ENCODE assay signal across 9 cellular contexts in genomic region chr7:73451780-73452398, GRCh38. TPM values are rescaled to one million over a fixed set of nuclear protein-coding genes. Genes with fewer than 3 reads are reported as not detected.
DNase-seq lines count a peak whose midpoint lies in the region; ATAC-seq, FAIRE-seq and TF ChIP-seq lines count a peak whose summit lies in the region.
"Had no signal": no experiment of that assay in that cellular context is flagged by ENCODE, and none has a peak within 500 bp of the region (broad histone marks: within the 10 kb centered on the region; RNA-seq: fewer than 3 reads in every experiment).

No MANE protein-coding gene starts in this region.

- no peak overlapping the region for H2AFZ ChIP-seq in K562 (ENCODE audit: low read depth, low read length)

- intact Hi-C loops in K562 (cut with micrococcal nuclease), result loop anchor here (2.0 to 5.0 kb wide), 2 partner anchors 109 to 130 kb away; no protein-coding TSS in a partner anchor

- no peak overlapping the region for H3K27ac ChIP-seq in K562 (ENCODE audit: extremely low read depth, low read depth, low read length)

- CTCF ChIA-PET in BJ (lab: Yijun Ruan, JAX), result interaction anchor here (0.6 to 4.9 kb wide), 16 partner anchors 9 to 140 kb away, joined by 3 to 58 read pairs (median 8); partner anchors contain the start of genes FKBP6 and TRIM50
- CTCF ChIA-PET in K562 (lab: Yijun Ruan, JAX; ENCODE audit: low intra/inter-chr PET ratio), result interaction anchor here (0.6 to 1.5 kb wide), 5 partner anchors 79 to 1699 kb away, joined by 4 to 7 read pairs (median 4); no protein-coding TSS in a partner anchor

- H3K9me1 ChIP-seq in K562 (ENCODE audit: control insufficient read depth, insufficient read depth, low read length), result no peaks in the 10 kb centered on the region

- H3K4me2 ChIP-seq in K562 (ENCODE audit: insufficient read depth, low read length), result no peak overlapping the region

- peaks cover 12% of the 10 kb centered on the region; the same call in 2 of the 3 replicates for H3K79me2 ChIP-seq in K562 (ENCODE audit: control insufficient read depth, insufficient read depth, low read length)

- H3K27me3 ChIP-seq in BJ (ENCODE audit: control insufficient read depth, insufficient read depth, low read length) (no peaks in the 10 kb centered on the region), K562 (ENCODE audit: control insufficient read depth in 2 of 2, insufficient read depth in 2 of 2, low read length in 2 of 2) (no peaks in the 10 kb centered on the region)

- POLR2A ChIA-PET in BJ (lab: Charles Lee) (no interaction called here), K562 (lab: Yijun Ruan, JAX) (no interaction called here)

- no TSS peak for BruUV-seq in K562 (replicated peaks; lab: Mats Ljungman, UMichigan)

- DNase-seq in BJ (ENCODE audit: low read depth) (no peak), GM20000 (ENCODE audit: low spot score) (peak; percentile 57), NCI-H345 (lab: John Stamatoyannopoulos, UW) (peak; percentile 55), K562 (ENCODE audit: extremely low read depth in 1 of 4, low spot score in 3 of 4) (peak; percentile 69 to 74 (median 70)), superior temporal gyrus (ENCODE audit: extremely low spot score) (peak; percentile 89)

- FAIRE-seq in K562 (lab: Jason Lieb, UNC), result peak; percentile 86
- FAIRE-seq in islet of Langerhans (lab: Jason Lieb, UNC), result peak; percentile 79

- TF ChIP-seq EP300 in K562 (IDR thresholded peaks at IDR 0.05; ENCODE audit: low read length), result no peak

- peaks cover 3% of the 10 kb centered on the region; the same call in 1 of the 2 replicates for H4K20me1 ChIP-seq in K562 (replicated peaks; ENCODE audit: control insufficient read depth, insufficient read depth, low read length)

- H3K9me3 ChIP-seq in K562 (replicated peaks; ENCODE audit: control insufficient read depth, insufficient read depth, low read depth, low read length), result no peaks in the 10 kb centered on the region

- TF ChIP-seq CTCF in BJ (IDR thresholded peaks at IDR 0.05; ENCODE audit: insufficient read depth, low read depth, low read length) (peak; percentile 97), GM20000 (IDR thresholded peaks at IDR 0.05; ENCODE audit: extremely low read depth, missing control alignments) (peak; percentile 83), K562 (IDR thresholded peaks at IDR 0.05 in 2 of 3, conservative IDR thresholded peaks at IDR 0.05 in 1 of 3; ENCODE audit: insufficient read depth in 2 of 3, low read depth in 1 of 3, low read length in 3 of 3) (peak; percentile 83 to 97 (median 95))

- in situ Hi-C loops in K562 (cut with MboI), result no loop called here

- H3K4me1 ChIP-seq in K562 (replicated peaks in 1 of 2; ENCODE audit: control insufficient read depth in 2 of 2, insufficient read depth in 2 of 2, low read length in 2 of 2), result no peaks in the 10 kb centered on the region

- H3K36me3 ChIP-seq in BJ (ENCODE audit: control insufficient read depth, insufficient read depth, low read length) (peaks cover 9% of the 10 kb centered on the region), K562 (ENCODE audit: control insufficient read depth, insufficient read depth, low read length) (peaks cover 97% of the 10 kb centered on the region)

- ATAC-seq in K562 (peak; percentile 86), HG02938 (IDR thresholded peaks at IDR 0.05; ENCODE audit: unreplicated experiment) (no peak), GM18909 (IDR thresholded peaks at IDR 0.05; ENCODE audit: poor library complexity, unreplicated experiment) (no peak)

- no peak overlapping the region for H3K9ac ChIP-seq in K562 (ENCODE audit: insufficient read depth in 1 of 2, low read depth in 2 of 2, low read length in 2 of 2)

- WGBS in K562 (ENCODE audit: insufficient coverage, low coverage, missing lambda C conversion rate), result 65% methylated on average over 5 of the region's 5 CpGs

- TF ChIP-seq RAD21 in K562 (CRISPR knock-in tag; conservative IDR thresholded peaks at IDR 0.05 in 1 of 2, IDR thresholded peaks at IDR 0.05 in 1 of 2), result peak; percentile 89 to 93

- H3K4me3 ChIP-seq in BJ (ENCODE audit: low read depth, low read length) (no peak overlapping the region), K562 (no peak overlapping the region)

- no peak for TF ChIP-seq POLR2A in K562 (conservative IDR thresholded peaks at IDR 0.05)

TF ChIP-seq in K562, 482 proteins besides CTCF, POLR2A, EP300 and RAD21:
- TF ChIP-seq RB1 (IDR thresholded peaks at IDR 0.05; ENCODE audit: low read depth) (0 out of 2 replicates have a peak, but pooled peaks have one; percentile 27), CREM (IDR thresholded peaks at IDR 0.05; ENCODE audit: low read depth) (0 out of 2 replicates have a peak, but pooled peaks have one; percentile 16), KLF16 (IDR thresholded peaks at IDR 0.05) (peak; percentile 72), POLR2AphosphoS2 (IDR thresholded peaks at IDR 0.05; ENCODE audit: low read length) (0 out of 2 replicates have a peak, but pooled peaks have one; percentile 16), POLR2AphosphoS5 (IDR thresholded peaks at IDR 0.05; ENCODE audit: control insufficient read depth, insufficient read depth, low read depth, low read length) (peak; percentile 42; the same call in 1 of the 2 replicates), SAFB (IDR thresholded peaks at IDR 0.05; ENCODE audit: borderline replicate concordance, low read depth, low read length) (no peak), GMEB1 (CRISPR knock-in tag; IDR thresholded peaks at IDR 0.05) (0 out of 2 replicates have a peak, but pooled peaks have one; percentile 25), PTBP1 (IDR thresholded peaks at IDR 0.05; ENCODE audit: low read depth, low read length) (no peak), CC2D1A (IDR thresholded peaks at IDR 0.05) (peak; percentile 53; the same call in 1 of the 2 replicates), SMC3 (conservative IDR thresholded peaks at IDR 0.05; ENCODE audit: insufficient read depth, low read depth, low read length) (peak; percentile 84), FOXJ2 (tag; IDR thresholded peaks at IDR 0.05) (0 out of 2 replicates have a peak, but pooled peaks have one; percentile 19), NFXL1 (CRISPR knock-in tag; IDR thresholded peaks at IDR 0.05) (no peak), SNIP1 (IDR thresholded peaks at IDR 0.05; ENCODE audit: low read depth) (no peak), CHCHD3 (CRISPR knock-in tag; IDR thresholded peaks at IDR 0.05) (0 out of 2 replicates have a peak, but pooled peaks have one; percentile 40), PML (IDR thresholded peaks at IDR 0.05; ENCODE audit: low read length) (0 out of 2 replicates have a peak, but pooled peaks have one; percentile 27)
- TF ChIP-seq, protein P1, sequence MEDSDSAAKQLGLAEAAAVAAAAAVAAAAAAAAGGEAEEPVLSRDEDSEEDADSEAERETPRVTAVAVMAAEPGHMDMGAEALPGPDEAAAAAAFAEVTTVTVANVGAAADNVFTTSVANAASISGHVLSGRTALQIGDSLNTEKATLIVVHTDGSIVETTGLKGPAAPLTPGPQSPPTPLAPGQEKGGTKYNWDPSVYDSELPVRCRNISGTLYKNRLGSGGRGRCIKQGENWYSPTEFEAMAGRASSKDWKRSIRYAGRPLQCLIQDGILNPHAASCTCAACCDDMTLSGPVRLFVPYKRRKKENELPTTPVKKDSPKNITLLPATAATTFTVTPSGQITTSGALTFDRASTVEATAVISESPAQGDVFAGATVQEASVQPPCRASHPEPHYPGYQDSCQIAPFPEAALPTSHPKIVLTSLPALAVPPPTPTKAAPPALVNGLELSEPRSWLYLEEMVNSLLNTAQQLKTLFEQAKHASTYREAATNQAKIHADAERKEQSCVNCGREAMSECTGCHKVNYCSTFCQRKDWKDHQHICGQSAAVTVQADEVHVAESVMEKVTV (CRISPR knock-in tag; IDR thresholded peaks at IDR 0.05), result peak; percentile 92

RNA-seq across cellular contexts. Expression of gene FZD9, which starts 18.3 kb away (rescaled TPM):
- polyA plus RNA-seq in BJ (2011; rRNA removed) (0.33 and 0.38 TPM in 2 replicates), K562 (2011; rRNA removed) (0.27 and 0.32 TPM in 2 replicates), K562 (2014; fragmentation: Illumina TruSeq; extraction: Trizol) (0.07 and 0.33 TPM in 2 replicates), K562 (2014; fragmentation: Nextera tagmentation; extraction: Ambion mirVana) (not detected), K562 (2014; rRNA removed) (0.46 and 0.82 TPM in 2 replicates)
- polyA minus RNA-seq in BJ (2011; rRNA and poly(A)+ RNA removed), result 0.26 and 0.28 TPM in 2 replicates
- 0.28 and 2.8 TPM in 2 replicates for total RNA-seq in K562 (2011; cell fraction: chromatin; rRNA removed; ENCODE audit: low replicate concordance)
- 5.0 and 5.1 TPM in 2 replicates for total RNA-seq in K562 (2011; cell fraction: nucleolus; rRNA removed)
- 1.1 and 1.6 TPM in 2 replicates for total RNA-seq in K562 (2011; cell fraction: nucleoplasm; rRNA removed)
- total RNA-seq in K562 (2014; rRNA removed) (2.1 and 2.7 TPM in 2 replicates), K562 (2014; rRNA removed; fragmentation: Illumina TruSeq; extraction: Trizol) (0.10 and 0.11 TPM in 2 replicates), K562 (2015; rRNA removed; fragmentation: Illumina TruSeq; extraction: Trizol) (0.33 and 0.34 TPM in 2 replicates), K562 (2021) (1.7 TPM in 2 replicates)
- polyA plus RNA-seq in K562 (2011; cell fraction: cytosol; rRNA removed), result 0.44 and 2.1 TPM in 2 replicates
- 0.35 and 0.71 TPM in 2 replicates for polyA plus RNA-seq in K562 (2011; cell fraction: nucleus; rRNA removed)
- polyA plus RNA-seq in K562 (2012), result 0.32 and 0.55 TPM in 2 replicates
- polyA minus RNA-seq in K562 (2011; rRNA and poly(A)+ RNA removed), result 0.15 and 0.21 TPM in 2 replicates
- polyA minus RNA-seq in K562 (2011; cell fraction: cytosol; rRNA and poly(A)+ RNA removed), result 0.91 and 0.95 TPM in 2 replicates
- polyA minus RNA-seq in K562 (2011; cell fraction: nucleus; rRNA and poly(A)+ RNA removed), result 2.2 and 2.4 TPM in 2 replicates
- polyA plus RNA-seq: IgD-negative memory B cell had no signal
